In genomic region chr17:574061-574460, GRCh38 we compare ENCODE assay signal across 25 cellular contexts.
DNase-seq lines count a peak whose midpoint lies in the region; ATAC-seq and TF ChIP-seq lines count a peak whose summit lies in the region.
"Had no signal": no experiment of that assay in that cellular context is flagged by ENCODE, and none has a peak within 500 bp of the region (broad histone marks: within the 10 kb centered on the region; RNA-seq: fewer than 3 reads in every experiment).

No MANE protein-coding gene starts in this region.

- CTCF ChIA-PET in IMR-90 (lab: Yijun Ruan, JAX): interaction anchor here (0.6 kb wide), 1 partner anchor 127 kb away, joined by 5 read pairs; no protein-coding TSS in a partner anchor

- H3K4ac ChIP-seq in IMR-90 (ENCODE audit: low read depth, low read length): no peak overlapping the region

- POLR2A ChIA-PET in IMR-90 (lab: Charles Lee; ENCODE audit: unreplicated experiment): no interaction called here

- intact Hi-C loops in IMR-90 (cut with micrococcal nuclease) (no loop called here), heart right ventricle (cut with DNase I) (no loop called here)

- no peak overlapping the region for H3K56ac ChIP-seq in IMR-90 (ENCODE audit: extremely low read depth, insufficient read depth, low read length)

- H3K4me3 ChIP-seq in IMR-90 (ENCODE audit: insufficient read depth, low read depth, low read length) (no peak overlapping the region), heart right ventricle (no peak overlapping the region), parathyroid adenoma (ENCODE audit: low read depth, low read length) (no peak overlapping the region), suprapubic skin (no peak overlapping the region)
- H3K4me3 ChIP-seq: colonic mucosa, GM23248, K562, left lung had no signal

- no peaks in the 10 kb centered on the region; the same call in none of the 2 replicates for H3K36me3 ChIP-seq in IMR-90 (ENCODE audit: control insufficient read depth, insufficient read depth, low read length)
- no peaks in the 10 kb centered on the region for H3K36me3 ChIP-seq in heart right ventricle
- H3K36me3 ChIP-seq in parathyroid adenoma (ENCODE audit: control insufficient read depth, insufficient read depth, low read length): no peaks in the 10 kb centered on the region
- peaks cover 3% of the 10 kb centered on the region for H3K36me3 ChIP-seq in suprapubic skin
- H3K36me3 ChIP-seq: BE2C, brain microvascular endothelial cell, colonic mucosa had no signal

- H3K27me3 Mint-ChIP-seq in endothelial cell (ENCODE audit: unreplicated experiment): no peaks in the 10 kb centered on the region
- H3K27me3 Mint-ChIP-seq: activated CD4-positive, alpha-beta T cell treated with anti-CD3 and anti-CD28 coated beads for 36 hours had no signal

- H3K18ac ChIP-seq in IMR-90 (ENCODE audit: low read depth, low read length): no peak overlapping the region

- TF ChIP-seq CTCF in IMR-90 (conservative IDR thresholded peaks at IDR 0.05; ENCODE audit: low read depth, low read length) (no peak), endothelial cell (IDR thresholded peaks at IDR 0.05; ENCODE audit: unreplicated experiment) (no peak), heart right ventricle (IDR thresholded peaks at IDR 0.05) (no peak), parathyroid adenoma (IDR thresholded peaks at IDR 0.05) (no peak), GM10266 (IDR thresholded peaks at IDR 0.05; ENCODE audit: control insufficient read depth, insufficient read depth, low read depth, missing control alignments) (no peak), suprapubic skin (IDR thresholded peaks at IDR 0.05) (no peak)

- H3K4me1 ChIP-seq in IMR-90 (ENCODE audit: control insufficient read depth, insufficient read depth, low read length) (peaks cover 2% of the 10 kb centered on the region; the same call in 1 of the 2 replicates), heart right ventricle (peaks cover 0 to 36% (median 23%) of the 10 kb centered on the region in 9 donors), parathyroid adenoma (no peaks in the 10 kb centered on the region), suprapubic skin (no peaks in the 10 kb centered on the region)
- H3K4me1 ChIP-seq: BE2C, colonic mucosa had no signal

- ATAC-seq in IMR-90 (ENCODE audit: low read depth) (no peak), heart right ventricle (peak; percentile 68 to 98 (median 92))
- ATAC-seq: activated CD4-positive, alpha-beta T cell treated with anti-CD3 and anti-CD28 coated beads for 36 hours; K562; left lung; natural killer cell had no signal

- H3K9ac ChIP-seq in IMR-90 (ENCODE audit: low read depth, low read length) (no peak overlapping the region), parathyroid adenoma (no peak overlapping the region)
- H3K9ac ChIP-seq: GM23248 had no signal

- H3K23ac ChIP-seq in IMR-90 (ENCODE audit: low read depth, low read length): no peak overlapping the region

- no peak overlapping the region for H3K4me3 Mint-ChIP-seq in endothelial cell (ENCODE audit: unreplicated experiment)
- H3K4me3 Mint-ChIP-seq: activated CD4-positive, alpha-beta T cell treated with anti-CD3 and anti-CD28 coated beads for 36 hours; natural killer cell had no signal

- H2BK5ac ChIP-seq in IMR-90 (ENCODE audit: low read depth, low read length, poor library complexity, severe bottlenecking): no peak overlapping the region

- H3K27ac Mint-ChIP-seq in endothelial cell (ENCODE audit: unreplicated experiment): peak overlapping the region; percentile 48
- H3K27ac Mint-ChIP-seq: activated CD4-positive, alpha-beta T cell treated with anti-CD3 and anti-CD28 coated beads for 36 hours; natural killer cell had no signal

- no peak overlapping the region for H3K14ac ChIP-seq in IMR-90 (replicated peaks; ENCODE audit: low read depth, low read length)

- no peak overlapping the region for H3K27ac ChIP-seq in IMR-90 (ENCODE audit: insufficient read depth, low read length)
- H3K27ac ChIP-seq in heart right ventricle: peak overlapping the region in 7 of 10 donors; percentile 33 to 76 (median 74)
- H3K27ac ChIP-seq in parathyroid adenoma: peak overlapping the region; percentile 8
- H3K27ac ChIP-seq in suprapubic skin: no peak overlapping the region
- H3K27ac ChIP-seq: brain microvascular endothelial cell, colonic mucosa, GM23248 had no signal

- H3K9me3 ChIP-seq in IMR-90 (ENCODE audit: control insufficient read depth, insufficient read depth, low read length) (no peaks in the 10 kb centered on the region; the same call in 1 of the 2 replicates), heart right ventricle (no peaks in the 10 kb centered on the region), parathyroid adenoma (ENCODE audit: control insufficient read depth, low read length) (no peaks in the 10 kb centered on the region), suprapubic skin (no peaks in the 10 kb centered on the region)
- H3K9me3 ChIP-seq: BE2C, colonic mucosa, left lung had no signal

- TF ChIP-seq RAD21 in IMR-90 (IDR thresholded peaks at IDR 0.05; ENCODE audit: low read length): no peak

- H4K20me1 ChIP-seq in IMR-90 (ENCODE audit: insufficient read depth, low read length): no peaks in the 10 kb centered on the region

- peaks cover under 1% of the 10 kb centered on the region for H3K4me1 Mint-ChIP-seq in endothelial cell (ENCODE audit: unreplicated experiment)
- H3K4me1 Mint-ChIP-seq: activated CD4-positive, alpha-beta T cell treated with anti-CD3 and anti-CD28 coated beads for 36 hours had no signal

- H3K27me3 ChIP-seq in IMR-90 (ENCODE audit: control insufficient read depth, insufficient read depth, low read length): no peaks in the 10 kb centered on the region
- H3K27me3 ChIP-seq in heart right ventricle: no peaks in the 10 kb centered on the region
- H3K27me3 ChIP-seq in parathyroid adenoma (ENCODE audit: control insufficient read depth, insufficient read depth, low read length): no peaks in the 10 kb centered on the region
- H3K27me3 ChIP-seq in suprapubic skin: no peaks in the 10 kb centered on the region
- H3K27me3 ChIP-seq: BE2C, brain microvascular endothelial cell, colonic mucosa, left lung had no signal

- H4K8ac ChIP-seq in IMR-90 (ENCODE audit: low read depth in 2 of 2, low read length in 2 of 2): no peak overlapping the region

- H2BK20ac ChIP-seq in IMR-90 (ENCODE audit: low read depth, low read length): no peak overlapping the region

- peaks cover 57% of the 10 kb centered on the region for H3K36me3 Mint-ChIP-seq in endothelial cell (ENCODE audit: low read depth, unreplicated experiment)
- H3K36me3 Mint-ChIP-seq: natural killer cell had no signal

- peaks cover 0 to 8% of the 10 kb centered on the region in 2 experiments; a peak in 2 of 4 replicates for H3K79me1 ChIP-seq in IMR-90 (ENCODE audit: low read depth in 1 of 2, low read length in 2 of 2)

- H2BK120ac ChIP-seq in IMR-90 (ENCODE audit: low read depth, low read length): no peak overlapping the region

- in situ Hi-C loops in IMR-90 (cut with MboI; ENCODE audit: low sequenced_read_pairs): no loop called here

- H2AK5ac ChIP-seq in IMR-90 (ENCODE audit: low read depth, low read length): no peak overlapping the region

- H2AFZ ChIP-seq in IMR-90 (replicated peaks; ENCODE audit: low read length, poor library complexity) (no peak overlapping the region), parathyroid adenoma (no peak overlapping the region)
- H2AFZ ChIP-seq: GM23248 had no signal

- peaks cover 11% of the 10 kb centered on the region for H3K9me3 Mint-ChIP-seq in endothelial cell (ENCODE audit: unreplicated experiment)
- H3K9me3 Mint-ChIP-seq: natural killer cell had no signal

- no CpG with 5 or more reads among the region's 4 CpGs for WGBS in IMR-90 (ENCODE audit: extremely low coverage in 2 of 2, insufficient read length in 1 of 2), 2 experiments
- 39 to 51% methylated on average over 4 of the region's 4 CpGs for WGBS in heart right ventricle, 2 donors
- 92% methylated on average over 4 of the region's 4 CpGs for WGBS in suprapubic skin

- TF ChIP-seq POLR2A in IMR-90 (IDR thresholded peaks at IDR 0.05; ENCODE audit: low read depth, low read length) (no peak), suprapubic skin (IDR thresholded peaks at IDR 0.05) (no peak)

- H4K5ac ChIP-seq in IMR-90 (ENCODE audit: low read depth, low read length): no peak overlapping the region

- no peak overlapping the region for H2BK15ac ChIP-seq in IMR-90 (ENCODE audit: low read depth, low read length)

- H3K9me1 ChIP-seq in IMR-90 (ENCODE audit: insufficient read depth, low read length): peaks cover 5% of the 10 kb centered on the region

- no peak overlapping the region for H3K4me2 ChIP-seq in IMR-90 (ENCODE audit: low read depth, low read length)
- H3K4me2 ChIP-seq in parathyroid adenoma (ENCODE audit: low read length): no peak overlapping the region

- no peak for TF ChIP-seq EP300 in suprapubic skin (IDR thresholded peaks at IDR 0.05)

- no TSS peak for BruUV-seq in IMR-90 (replicated peaks; lab: Mats Ljungman, UMichigan)

- DNase-seq in IMR-90: peak; percentile 32
- DNase-seq in endothelial cell (ENCODE audit: low spot score): no peak
- peak; percentile 49 to 86 for DNase-seq in heart right ventricle
- DNase-seq in NCI-H1092 (lab: John Stamatoyannopoulos, UW): no peak
- no peak for DNase-seq in GM10266 (ENCODE audit: extremely low spot score)
- no peak for DNase-seq in NCI-H226
- no peak for DNase-seq in suprapubic skin (ENCODE audit: low spot score in 2 of 2)
- DNase-seq: activated CD4-positive, alpha-beta T cell treated with anti-CD3 and anti-CD28 coated beads for 36 hours; activated CD8-positive, alpha-beta memory T cell treated with anti-CD3 and anti-CD28 coated beads for 24 hours; activated naive CD4-positive, alpha-beta T cell; activated T-cell treated with anti-CD3 and anti-CD28 coated beads, Interleukin-2, amount 50 U/mL, for 1 hour; BE2C; brain microvascular endothelial cell; colonic mucosa; GM23248; left lung; midbrain; natural killer cell; NCI-H1417 treated with DMSO at 0.1 percent for 48 hours; NCI-H2081 treated with DMSO at 0.1 percent for 48 hours; NCI-H510A; NK-92 treated with Interleukin-12 subunit alpha and Interleukin-12 subunit beta, amount 100 ng/mL, for 24 hours; T-helper 1 cell had no signal

- no peak overlapping the region for H2AK9ac ChIP-seq in IMR-90 (replicated peaks; ENCODE audit: low read depth, low read length, poor library complexity)

- H4K91ac ChIP-seq in IMR-90 (ENCODE audit: insufficient read depth, low read depth, low read length): no peak overlapping the region

- H3K79me2 ChIP-seq in parathyroid adenoma: no peaks in the 10 kb centered on the region

- dilution Hi-C loops in IMR-90 (cut with HindIII; ENCODE audit: low sequenced_read_pairs, unreplicated experiment): no loop called here

TF ChIP-seq in IMR-90, 13 proteins besides CTCF, POLR2A, EP300 and RAD21 (continues in another document):
- TF ChIP-seq CHD1 (IDR thresholded peaks at IDR 0.05; ENCODE audit: low read depth, low read length) (no peak), SMC3 (IDR thresholded peaks at IDR 0.05; ENCODE audit: low read depth, low read length) (no peak), FOS (IDR thresholded peaks at IDR 0.05; ENCODE audit: low read depth, low read length) (no peak), BHLHE40 (IDR thresholded peaks at IDR 0.05; ENCODE audit: low read depth, low read length) (no peak), MAZ (IDR thresholded peaks at IDR 0.05; ENCODE audit: borderline replicate concordance, low read depth, low read length) (no peak), RFX5 (IDR thresholded peaks at IDR 0.05; ENCODE audit: low read depth, low read length) (no peak), MXI1 (IDR thresholded peaks at IDR 0.05; ENCODE audit: borderline replicate concordance, low read depth, low read length) (no peak)

Comparison
In these comparisons a context has a peak if more than half of its experiments do, and no peak if none do; other contexts are left out.
1. DNase-seq: peak in IMR-90 (single experiment) and heart right ventricle (2 of 2); none in endothelial cell (single experiment), NCI-H1092 (single experiment), GM10266 (single experiment), NCI-H226 (single experiment) and suprapubic skin (0 of 2).
2. H3K27ac ChIP-seq: peak in heart right ventricle (7 of 10) and parathyroid adenoma (single experiment); none in IMR-90 (single experiment) and suprapubic skin (single experiment).